9 cellular contexts compared by ENCODE assay signal in the genomic region with DNA sequence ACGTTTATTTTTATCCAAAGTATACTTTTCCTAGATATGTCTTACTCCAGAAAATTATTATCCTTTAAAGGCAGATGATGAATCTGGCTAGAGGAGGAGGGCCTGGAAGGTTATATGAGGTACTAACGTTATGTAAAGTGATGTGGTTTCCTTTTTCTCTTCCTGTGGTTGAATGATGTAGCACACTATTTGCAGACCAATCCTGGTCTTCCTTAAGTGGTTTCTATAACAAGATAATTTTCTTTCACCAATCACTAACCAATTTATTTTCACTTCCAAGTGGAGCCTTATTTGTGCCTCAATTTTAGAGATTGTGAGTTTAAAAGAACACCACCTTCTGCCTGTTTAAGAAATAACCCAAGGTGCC.
A peak's percentile ranks its signal among the peaks of the same experiment; 100 is the strongest.
DNase-seq lines count a peak whose midpoint lies in the region; ATAC-seq lines count a peak whose summit lies in the region.
"Had no signal": no experiment of that assay in that cellular context is flagged by ENCODE, and none has a peak within 500 bp of the region (broad histone marks: within the 10 kb centered on the region; RNA-seq: fewer than 3 reads in every experiment).

No MANE protein-coding gene starts in this region.

- H3K27me3 ChIP-seq in BLaER1 treated with 17β-estradiol and CSF1 and Interleukin-3, amounts not matched to agents 10 nM and 100 nM: no peaks in the 10 kb centered on the region

- H3K9ac ChIP-seq in BLaER1 treated with 17β-estradiol and CSF1 and Interleukin-3, amounts not matched to agents 10 nM and 100 nM: no peak overlapping the region

- no peaks in the 10 kb centered on the region for H4K20me1 ChIP-seq in BLaER1 treated with 17β-estradiol and CSF1 and Interleukin-3, amounts not matched to agents 10 nM and 100 nM

- peaks cover 0 to 26% (median 7%) of the 10 kb centered on the region in 11 experiments; a peak in 12 of 22 replicates for H3K9me3 ChIP-seq in BLaER1 treated with 17β-estradiol and CSF1 and Interleukin-3, amounts not matched to agents 10 nM and 100 nM (replicated peaks in 1 of 11)

- ATAC-seq in GM19452 (IDR thresholded peaks at IDR 0.05; ENCODE audit: unreplicated experiment) (peak; percentile 73), HG03159 (IDR thresholded peaks at IDR 0.05; ENCODE audit: unreplicated experiment) (peak; percentile 36), left colon (no peak)

- peak overlapping the region in 4 of 10 experiments; percentile 7 to 34 (median 10); a peak in 4 of 20 replicates for H3K4me3 ChIP-seq in BLaER1 treated with 17β-estradiol and CSF1 and Interleukin-3, amounts not matched to agents 10 nM and 100 nM

- H3K36me3 ChIP-seq in BLaER1 treated with 17β-estradiol and CSF1 and Interleukin-3, amounts not matched to agents 10 nM and 100 nM: no peaks in the 10 kb centered on the region

- H3K27ac ChIP-seq in BLaER1 treated with 17β-estradiol and CSF1 and Interleukin-3, amounts not matched to agents 10 nM and 100 nM: peak overlapping the region in 10 of 11 experiments; percentile 18 to 69 (median 50); a peak in 19 of 22 replicates

- H3K4me2 ChIP-seq in BLaER1 treated with 17β-estradiol and CSF1 and Interleukin-3, amounts not matched to agents 10 nM and 100 nM: peak overlapping the region; percentile 48 to 86 (median 69)

- peaks cover 39 to 51% (median 44%) of the 10 kb centered on the region in 10 experiments for H3K4me1 ChIP-seq in BLaER1 treated with 17β-estradiol and CSF1 and Interleukin-3, amounts not matched to agents 10 nM and 100 nM

- intact Hi-C loops in left colon (cut with DNase I, micrococcal nuclease): no loop called here

- DNase-seq in SW480 (ENCODE audit: low spot score) (peak; percentile 28), mucosa of gallbladder (ENCODE audit: low spot score) (no peak), NCI-H345 treated with DMSO at 0.1 percent for 48 hours (lab: John Stamatoyannopoulos, UW; ENCODE audit: unreplicated experiment) (no peak), NCI-H510A treated with DMSO at 0.1 percent for 48 hours (lab: John Stamatoyannopoulos, UW) (no peak), left colon (no peak)
- DNase-seq: nucleus accumbens had no signal
